Comparison of ENCODE assay signal across 24 cellular contexts in genomic region chr5:173078878-173079277, GRCh38.
"Had no signal": no experiment of that assay in that cellular context is flagged by ENCODE, and none has a peak within 500 bp of the region (broad histone marks: within the 10 kb centered on the region; RNA-seq: fewer than 3 reads in every experiment).

No MANE protein-coding gene starts in this region.

- H3K4me3 Mint-ChIP-seq: activated CD4-positive, alpha-beta memory T cell treated with anti-CD3 and anti-CD28 coated beads, Interleukin-2, amount 10 ng/mL, durations not matched to agents 7 days and 5 days; activated CD4-positive, alpha-beta T cell treated with anti-CD3 and anti-CD28 coated beads for 36 hours; activated naive CD4-positive, alpha-beta T cell treated with anti-CD3 and anti-CD28 coated beads for 36 hours; activated naive CD8-positive, alpha-beta T cell treated with anti-CD3 and anti-CD28 coated beads, Interleukin-2, amount 10 ng/mL, durations not matched to agents 7 days and 5 days; activated T-helper 17 cell treated with anti-CD3 and anti-CD28 coated beads, Interleukin-2, amount 50 U/mL, for 72 hours; T-cell had no signal

- H3K4me1 Mint-ChIP-seq: activated CD4-positive, alpha-beta memory T cell treated with anti-CD3 and anti-CD28 coated beads, Interleukin-2, amount 10 ng/mL, durations not matched to agents 7 days and 5 days; activated naive CD8-positive, alpha-beta T cell treated with anti-CD3 and anti-CD28 coated beads, Interleukin-2, amount 10 ng/mL, durations not matched to agents 7 days and 5 days had no signal

- H3K27me3 Mint-ChIP-seq: activated CD4-positive, alpha-beta memory T cell treated with anti-CD3 and anti-CD28 coated beads, Interleukin-2, amount 10 ng/mL, durations not matched to agents 7 days and 5 days; activated CD4-positive, alpha-beta T cell treated with anti-CD3 and anti-CD28 coated beads for 36 hours; activated naive CD8-positive, alpha-beta T cell treated with anti-CD3 and anti-CD28 coated beads, Interleukin-2, amount 10 ng/mL, durations not matched to agents 7 days and 5 days; activated T-helper 17 cell treated with anti-CD3 and anti-CD28 coated beads, Interleukin-2, amount 50 U/mL, for 72 hours; T-cell had no signal

- H3K27ac ChIP-seq: adrenal gland, Peyer's patch, VCaP had no signal

- H3K9me3 ChIP-seq: adrenal gland, Peyer's patch had no signal

- H3K27ac Mint-ChIP-seq: activated CD4-positive, alpha-beta memory T cell treated with anti-CD3 and anti-CD28 coated beads, Interleukin-2, amount 10 ng/mL, durations not matched to agents 7 days and 5 days; activated CD4-positive, alpha-beta T cell treated with anti-CD3 and anti-CD28 coated beads for 36 hours; activated naive CD4-positive, alpha-beta T cell treated with anti-CD3 and anti-CD28 coated beads for 36 hours; activated naive CD8-positive, alpha-beta T cell treated with anti-CD3 and anti-CD28 coated beads, Interleukin-2, amount 10 ng/mL, durations not matched to agents 7 days and 5 days; activated T-helper 17 cell treated with anti-CD3 and anti-CD28 coated beads, Interleukin-2, amount 50 U/mL, for 72 hours; T-cell had no signal

- ATAC-seq: activated CD4-positive, alpha-beta T cell treated with anti-CD3 and anti-CD28 coated beads for 36 hours; activated T-helper 17 cell treated with anti-CD3 and anti-CD28 coated beads, Interleukin-2, amount 50 U/mL, for 72 hours; T-cell had no signal

- H3K4me3 ChIP-seq: adrenal gland, Peyer's patch had no signal

- H3K9me3 Mint-ChIP-seq: activated CD4-positive, alpha-beta memory T cell treated with anti-CD3 and anti-CD28 coated beads, Interleukin-2, amount 10 ng/mL, durations not matched to agents 7 days and 5 days; activated naive CD4-positive, alpha-beta T cell treated with anti-CD3 and anti-CD28 coated beads for 36 hours; activated naive CD8-positive, alpha-beta T cell treated with anti-CD3 and anti-CD28 coated beads, Interleukin-2, amount 10 ng/mL, durations not matched to agents 7 days and 5 days; activated T-helper 17 cell treated with anti-CD3 and anti-CD28 coated beads, Interleukin-2, amount 50 U/mL, for 72 hours had no signal

- DNase-seq: activated CD4-positive, alpha-beta memory T cell treated with anti-CD3 and anti-CD28 coated beads, Interleukin-2, amount 10 ng/mL, durations not matched to agents 7 days and 5 days; activated CD4-positive, alpha-beta T cell treated with anti-CD3 and anti-CD28 coated beads for 36 hours; activated CD4-positive, alpha-beta T cell treated with anti-CD3 and anti-CD28 coated beads, Interleukin-2, amount 50 U/mL, for 1 hour; activated gamma-delta T cell; activated naive CD4-positive, alpha-beta T cell treated with anti-CD3 and anti-CD28 coated beads for 36 hours; activated naive CD8-positive, alpha-beta T cell treated with anti-CD3 and anti-CD28 coated beads, Interleukin-2, amount 10 ng/mL, durations not matched to agents 7 days and 5 days; activated T-cell treated with anti-CD3 and anti-CD28 coated beads for 4 hours; activated T-cell treated with anti-CD3 and anti-CD28 coated beads, Interleukin-2, amount 50 U/mL, for 48 hours; anterior cingulate cortex; caudate nucleus; Kasumi-1; KBM-7; NCI-H1105 treated with DMSO at 0.1 percent for 48 hours; NCI-H1436 treated with DMSO at 0.1 percent for 48 hours; NCI-H187; NCI-H2081; NCI-H446; NCI-H524; Peyer's patch; SIG-M5; T-cell had no signal

- H3K4me1 ChIP-seq: Peyer's patch had no signal

- H3K27me3 ChIP-seq: adrenal gland, Peyer's patch had no signal
